In the genomic region with DNA sequence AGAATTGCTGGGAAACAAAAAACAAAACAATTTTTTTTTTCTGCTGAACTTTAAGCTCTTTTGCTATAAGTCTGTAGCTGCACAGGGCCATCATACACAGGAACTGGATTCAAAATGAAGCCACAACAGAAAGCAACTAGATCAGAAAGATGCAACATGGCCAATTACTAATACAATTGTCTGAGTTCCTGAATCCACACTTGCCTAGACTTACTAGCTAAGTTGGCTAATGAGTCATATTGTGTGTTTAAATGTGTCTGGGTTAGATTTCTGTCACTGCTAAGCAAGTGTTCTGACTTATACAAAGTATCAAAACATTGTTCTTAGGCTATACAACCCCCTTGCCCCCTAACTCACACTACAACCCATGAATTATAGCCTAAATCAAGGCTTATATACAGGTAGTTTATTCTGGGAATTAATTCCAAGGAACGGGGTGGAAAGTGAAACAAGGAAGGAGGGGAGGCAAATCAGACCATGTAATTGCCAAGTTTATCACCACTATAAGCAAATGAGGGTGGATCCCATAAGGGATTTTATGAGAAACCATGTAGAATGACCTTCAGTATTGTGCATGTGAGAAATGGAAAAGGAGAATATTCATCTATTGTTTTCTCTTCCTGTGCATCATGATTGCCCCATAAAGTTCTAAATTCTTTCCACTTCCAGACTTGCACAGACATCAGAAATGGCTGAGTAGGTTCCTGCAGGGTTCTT, we compare ENCODE assay signal across 21 cellular contexts.
"Had no signal": no experiment of that assay in that cellular context is flagged by ENCODE, and none has a peak within 500 bp of the region (broad histone marks: within the 10 kb centered on the region; RNA-seq: fewer than 3 reads in every experiment).

No MANE protein-coding gene starts in this region.

- H3K9me3 Mint-ChIP-seq: type B pancreatic cell had no signal

- H3K27me3 Mint-ChIP-seq: dendritic cell treated with granulocyte-macrophage colony-stimulating factor and Interleukin-4, amounts not matched to agents 40 ng/mL and 50 ng/mL, for 4 days; memory B cell; naive thymus-derived CD8-positive, alpha-beta T cell had no signal

- H3K4me3 Mint-ChIP-seq: dendritic cell treated with granulocyte-macrophage colony-stimulating factor and Interleukin-4, amounts not matched to agents 40 ng/mL and 50 ng/mL, for 4 days; memory B cell; mesothelial cell of epicardium; naive thymus-derived CD8-positive, alpha-beta T cell; nephron progenitor cell; stimulated activated effector memory CD8-positive, alpha-beta T cell treated with anti-CD3 and anti-CD28 coated beads, Interleukin-12 subunit alpha, Interleukin-12 subunit beta, amount 100 ng/mL, for 72 hours; type B pancreatic cell had no signal

- H3K4me3 ChIP-seq: hepatocyte, lower lobe of right lung, prostate gland, right atrium auricular region, stomach, thyroid gland had no signal

- ATAC-seq: left ventricle myocardium superior; lower lobe of right lung; naive thymus-derived CD8-positive, alpha-beta T cell; sciatic nerve; stimulated activated effector memory CD8-positive, alpha-beta T cell treated with anti-CD3 and anti-CD28 coated beads, Interleukin-12 subunit alpha, Interleukin-12 subunit beta, amount 100 ng/mL, for 72 hours had no signal

- H3K27ac Mint-ChIP-seq: dendritic cell treated with granulocyte-macrophage colony-stimulating factor and Interleukin-4, amounts not matched to agents 40 ng/mL and 50 ng/mL, for 4 days; memory B cell; mesothelial cell of epicardium; naive thymus-derived CD8-positive, alpha-beta T cell; nephron progenitor cell; stimulated activated effector memory CD8-positive, alpha-beta T cell treated with anti-CD3 and anti-CD28 coated beads, Interleukin-12 subunit alpha, Interleukin-12 subunit beta, amount 100 ng/mL, for 72 hours; type B pancreatic cell had no signal

- H3K27me3 ChIP-seq: hepatocyte, right atrium auricular region, stomach, thyroid gland had no signal

- H2AFZ ChIP-seq: hepatocyte had no signal

- H3K4me1 ChIP-seq: lower lobe of right lung, prostate gland, right atrium auricular region, stomach, thyroid gland had no signal

- H3K9me3 ChIP-seq: lower lobe of right lung, prostate gland, thyroid gland had no signal

- DNase-seq: effector memory CD4-positive, alpha-beta T cell; head of caudate nucleus; left ventricle myocardium superior; lower lobe of right lung; naive thymus-derived CD8-positive, alpha-beta T cell; nephron progenitor cell; nucleus accumbens; stimulated activated CD4-positive, alpha-beta T cell treated with anti-CD3 and anti-CD28 coated beads, Interleukin-2, amount 100 ng/mL, for 24 hours; stimulated activated CD4-positive, alpha-beta T cell treated with anti-CD3 and anti-CD28 coated beads, Interleukin-4, amount 100 ng/mL, for 24 hours; stimulated activated naive CD4-positive, alpha-beta T cell treated with Interleukin-2 at 50 U/mL for 16 hours; stomach; thyroid gland had no signal

- H3K4me2 ChIP-seq: hepatocyte had no signal

- H3K4me1 Mint-ChIP-seq: memory B cell; mesothelial cell of epicardium; naive thymus-derived CD8-positive, alpha-beta T cell; nephron progenitor cell; stimulated activated effector memory CD8-positive, alpha-beta T cell treated with anti-CD3 and anti-CD28 coated beads, Interleukin-12 subunit alpha, Interleukin-12 subunit beta, amount 100 ng/mL, for 72 hours had no signal

- H3K79me2 ChIP-seq: hepatocyte had no signal

- H3K36me3 Mint-ChIP-seq: mesothelial cell of epicardium; stimulated activated effector memory CD8-positive, alpha-beta T cell treated with anti-CD3 and anti-CD28 coated beads, Interleukin-12 subunit alpha, Interleukin-12 subunit beta, amount 100 ng/mL, for 72 hours; type B pancreatic cell had no signal

- H3K36me3 ChIP-seq: lower lobe of right lung, prostate gland, right atrium auricular region, stomach, thyroid gland had no signal

- H3K27ac ChIP-seq: hepatocyte, lower lobe of right lung, prostate gland, right atrium auricular region, stomach, thyroid gland had no signal
